8 cellular contexts compared by ENCODE assay signal in genomic region chr16:48622456-48623303, GRCh38. TPM values are rescaled to one million over a fixed set of nuclear protein-coding genes. Genes with fewer than 3 reads are reported as not detected.
DNase-seq lines count a peak whose midpoint lies in the region; ATAC-seq and TF ChIP-seq lines count a peak whose summit lies in the region.

No MANE protein-coding gene starts in this region.

- peak overlapping the region; percentile 50 for H3K9ac ChIP-seq in iPS-18a (ENCODE audit: low read length)

- no peaks in the 10 kb centered on the region for H3K36me3 Mint-ChIP-seq in activated CD4-positive, alpha-beta T cell treated with anti-CD3 and anti-CD28 coated beads for 36 hours (ENCODE audit: low read depth)

- H3K9me3 Mint-ChIP-seq in activated CD4-positive, alpha-beta T cell treated with anti-CD3 and anti-CD28 coated beads for 36 hours (ENCODE audit: low read depth): no peaks in the 10 kb centered on the region

- H3K4me3 ChIP-seq in WERI-Rb-1 (ENCODE audit: low read depth, low read length) (peak overlapping the region; percentile 69), iPS-18a (ENCODE audit: low read length) (peak overlapping the region; percentile 64), body of pancreas (no peak overlapping the region)

- peak overlapping the region; percentile 68 for H3K4me3 Mint-ChIP-seq in activated CD4-positive, alpha-beta T cell treated with anti-CD3 and anti-CD28 coated beads for 36 hours

- H3K9me3 ChIP-seq in WERI-Rb-1 (ENCODE audit: severe bottlenecking) (no peaks in the 10 kb centered on the region), iPS-18a (ENCODE audit: control insufficient read depth, low read depth, low read length) (no peaks in the 10 kb centered on the region), body of pancreas (no peaks in the 10 kb centered on the region)

- TF ChIP-seq POLR2A in body of pancreas (IDR thresholded peaks at IDR 0.05): no peak

- no peaks in the 10 kb centered on the region for H3K36me3 ChIP-seq in WERI-Rb-1
- no peaks in the 10 kb centered on the region for H3K36me3 ChIP-seq in iPS-18a (ENCODE audit: control insufficient read depth, low read depth, low read length)
- no peaks in the 10 kb centered on the region for H3K36me3 ChIP-seq in body of pancreas (replicated peaks in 1 of 2; ENCODE audit: insufficient read depth in 1 of 2, low read depth in 2 of 2)

- no peaks in the 10 kb centered on the region for H3K27me3 ChIP-seq in WERI-Rb-1 (ENCODE audit: insufficient read depth, low read depth, severe bottlenecking)
- H3K27me3 ChIP-seq in iPS-18a (ENCODE audit: control insufficient read depth, insufficient read depth, low read length): peaks cover 4% of the 10 kb centered on the region
- H3K27me3 ChIP-seq in body of pancreas: no peaks in the 10 kb centered on the region

- intact Hi-C loops in activated CD4-positive, alpha-beta T cell treated with anti-CD3 and anti-CD28 coated beads for 36 hours (cut with DNase I, micrococcal nuclease): loop anchor here (1.0 to 5.0 kb wide), 10 partner anchors 10 to 390 kb away; partner anchors contain the start of gene SIAH1 (in 2 of the 2)
- intact Hi-C loops in body of pancreas (cut with DNase I): loop anchor here (5.0 kb wide), 1 partner anchor 265 kb away; no protein-coding TSS in a partner anchor

- peak; percentile 10 for ATAC-seq in activated CD4-positive, alpha-beta T cell treated with anti-CD3 and anti-CD28 coated beads for 36 hours
- ATAC-seq in body of pancreas: no peak
- no peak for ATAC-seq in HG03457 (IDR thresholded peaks at IDR 0.05; ENCODE audit: unreplicated experiment)

- 25 to 32% methylated on average over 25 of the region's 25 CpGs for WGBS in body of pancreas, 2 donors

- peak overlapping the region; percentile 73 for H3K27ac Mint-ChIP-seq in activated CD4-positive, alpha-beta T cell treated with anti-CD3 and anti-CD28 coated beads for 36 hours

- DNase-seq in activated CD4-positive, alpha-beta T cell treated with anti-CD3 and anti-CD28 coated beads for 36 hours: no peak
- DNase-seq in activated CD4-positive, alpha-beta T cell treated with anti-CD3 and anti-CD28 coated beads, Interleukin-2, amount 50 U/mL, for 1 hour: no peak
- DNase-seq in WERI-Rb-1 (no peak), substantia nigra (lab: John Stamatoyannopoulos, UW) (no peak), body of pancreas (no peak), NCI-H524 treated with DMSO at 0.1 percent for 48 hours (lab: John Stamatoyannopoulos, UW) (no peak)

- CTCF ChIA-PET in activated CD4-positive, alpha-beta T cell treated with anti-CD3 and anti-CD28 coated beads for 36 hours (lab: Charles Lee): interaction anchor here (0.5 to 4.1 kb wide), 63 partner anchors 9 to 1497 kb away, joined by 3 to 72 read pairs (median 5); partner anchors contain the start of genes LONP2 and N4BP1

- H3K4me1 ChIP-seq in iPS-18a (ENCODE audit: control insufficient read depth, low read depth, low read length) (peaks cover 4% of the 10 kb centered on the region), body of pancreas (peaks cover 18% of the 10 kb centered on the region)

- H3K27me3 Mint-ChIP-seq in activated CD4-positive, alpha-beta T cell treated with anti-CD3 and anti-CD28 coated beads for 36 hours: no peaks in the 10 kb centered on the region

- H3K27ac ChIP-seq in WERI-Rb-1 (no peak overlapping the region; the same call in 1 of the 2 replicates), iPS-18a (ENCODE audit: low read length) (no peak overlapping the region), substantia nigra (ENCODE audit: low read depth, low read length, poor library complexity, severe bottlenecking) (peak overlapping the region; percentile 1), body of pancreas (peak overlapping the region in 2 of 4 donors; percentile 40 to 79)

- peaks cover 22% of the 10 kb centered on the region for H3K4me1 Mint-ChIP-seq in activated CD4-positive, alpha-beta T cell treated with anti-CD3 and anti-CD28 coated beads for 36 hours

- POLR2A ChIA-PET in activated CD4-positive, alpha-beta T cell treated with anti-CD3 and anti-CD28 coated beads for 36 hours (lab: Charles Lee): interaction anchor here (0.6 to 0.9 kb wide), 4 partner anchors 10 to 1156 kb away, joined by 3 to 15 read pairs (median 8); no protein-coding TSS in a partner anchor

- TF ChIP-seq CTCF in WERI-Rb-1 (IDR thresholded peaks at IDR 0.05; ENCODE audit: low read depth, low read length) (no peak), body of pancreas (IDR thresholded peaks at IDR 0.05) (no peak)

RNA-seq across cellular contexts. Expression of gene N4BP1, which starts 12.7 kb away (rescaled TPM):
- 10 to 100 TPM; 49.2 to 69.4 TPM for total RNA-seq in activated CD4-positive, alpha-beta T cell treated with anti-CD3 and anti-CD28 coated beads for 36 hours
- 10 to 100 TPM; 15.8 to 21.1 TPM for total RNA-seq in body of pancreas

Comparison
In these comparisons a context has a peak if more than half of its experiments do, and no peak if none do; other contexts are left out.
1. H3K4me3 ChIP-seq: peak in WERI-Rb-1 (single experiment) and iPS-18a (single experiment); none in body of pancreas (0 of 2).